In genomic region chr5:163505475-163506457, GRCh38 we compare ENCODE assay signal across 8 cellular contexts. TPM values are rescaled to one million over a fixed set of nuclear protein-coding genes. Genes with fewer than 3 reads are reported as not detected.
DNase-seq lines count a peak whose midpoint lies in the region; FAIRE-seq and TF ChIP-seq lines count a peak whose summit lies in the region.

MAT2B (plus strand) TSS chr5:163505619; CDS start chr5:163505687, 68 bp downstream.

- CTCF ChIA-PET in activated naive CD4-positive, alpha-beta T cell treated with anti-CD3 and anti-CD28 coated beads for 36 hours (lab: Charles Lee) = interaction anchor here (0.7 to 2.0 kb wide), 4 partner anchors 10 to 46 kb away, joined by 3 to 6 read pairs (median 4); partner anchors contain the start of genes HMMR and NUDCD2

- no peaks in the 10 kb centered on the region; the same call in 1 of the 2 replicates for H3K27me3 Mint-ChIP-seq in HFFc6 (ENCODE audit: insufficient read depth)
- H3K27me3 Mint-ChIP-seq in activated naive CD4-positive, alpha-beta T cell treated with anti-CD3 and anti-CD28 coated beads for 36 hours (ENCODE audit: low read depth) = no peaks in the 10 kb centered on the region

- no peaks in the 10 kb centered on the region for H3K9me3 Mint-ChIP-seq in HFFc6
- no peaks in the 10 kb centered on the region for H3K9me3 Mint-ChIP-seq in activated naive CD4-positive, alpha-beta T cell treated with anti-CD3 and anti-CD28 coated beads for 36 hours

- peak; percentile 80 for TF ChIP-seq CTCF in HFFc6 (IDR thresholded peaks at IDR 0.05)

- peak within 1 kb of the TSS; percentile 100 for H3K4me3 ChIP-seq in GM08714 (ENCODE audit: low read length)

- H3K36me3 Mint-ChIP-seq in HFFc6 (ENCODE audit: low read depth) = no peaks in the 10 kb centered on the region
- H3K36me3 Mint-ChIP-seq in activated naive CD4-positive, alpha-beta T cell treated with anti-CD3 and anti-CD28 coated beads for 36 hours (ENCODE audit: low read depth) = peaks cover 10% of the 10 kb centered on the region

- intact Hi-C loops in activated naive CD4-positive, alpha-beta T cell treated with anti-CD3 and anti-CD28 coated beads for 36 hours (cut with micrococcal nuclease) = loop anchor here (1.0 kb wide), 3 partner anchors 45 to 68 kb away; partner anchors contain the start of genes CCNG1, HMMR and NUDCD2

- peak within 1 kb of the TSS; percentile 95 for H3K27ac Mint-ChIP-seq in HFFc6
- H3K27ac Mint-ChIP-seq in activated naive CD4-positive, alpha-beta T cell treated with anti-CD3 and anti-CD28 coated beads for 36 hours = peak within 1 kb of the TSS; percentile 98

- FAIRE-seq in frontal cortex (lab: Jason Lieb, UNC) = no peak

- peak; percentile 85 for DNase-seq in HFFc6
- DNase-seq in NAMALWA (ENCODE audit: low spot score) = peak; percentile 97
- DNase-seq in SK-N-DZ (ENCODE audit: low spot score) = peak; percentile 96
- DNase-seq in activated naive CD4-positive, alpha-beta T cell treated with anti-CD3 and anti-CD28 coated beads for 36 hours = peak; percentile 95
- peak; percentile 88 for DNase-seq in frontal cortex (ENCODE audit: low spot score in 2 of 2)
- peak; percentile 65 for DNase-seq in non-pigmented ciliary epithelial cell (ENCODE audit: low read depth)
- DNase-seq in superior temporal gyrus (ENCODE audit: extremely low spot score) = peak; percentile 97

- H3K4me3 Mint-ChIP-seq in HFFc6 = peak within 1 kb of the TSS; percentile 99
- H3K4me3 Mint-ChIP-seq in activated naive CD4-positive, alpha-beta T cell treated with anti-CD3 and anti-CD28 coated beads for 36 hours = peak within 1 kb of the TSS; percentile 85

- H3K4me1 Mint-ChIP-seq in HFFc6 (ENCODE audit: low read depth) = peaks cover 64% of the 10 kb centered on the region
- peaks cover 34% of the 10 kb centered on the region for H3K4me1 Mint-ChIP-seq in activated naive CD4-positive, alpha-beta T cell treated with anti-CD3 and anti-CD28 coated beads for 36 hours (ENCODE audit: low read depth)

RNA-seq across cellular contexts. Expression of gene MAT2B, which starts in this region (rescaled TPM):
- 10 to 100 TPM; 38.8 to 53.2 (median 48.4) TPM for total RNA-seq in HFFc6 (2021; fragmentation: NEBNext Ultra II Directional; extraction: Animal tissue kit (Norgen Biotek cat#: 25700))
- polyA plus RNA-seq in SK-N-DZ (2014; cell fraction: cytosol; rRNA removed) = 79.5 and 86.3 TPM in 2 replicates
- polyA plus RNA-seq in SK-N-DZ (2014; cell fraction: nucleus; rRNA removed) = 56.8 and 66.1 TPM in 2 replicates
- 10 to 100 TPM; 87.6 to 88.7 TPM for total RNA-seq in activated naive CD4-positive, alpha-beta T cell treated with anti-CD3 and anti-CD28 coated beads for 36 hours
- total RNA-seq in frontal cortex = 37.1 TPM

Comparison
In these comparisons a context has a peak if more than half of its experiments do, and no peak if none do; other contexts are left out.
1. Peak in every context shown above with its lines: DNase-seq and H3K4me3 ChIP-seq.